1 cellular context compared by ENCODE assay signal in the genomic region with DNA sequence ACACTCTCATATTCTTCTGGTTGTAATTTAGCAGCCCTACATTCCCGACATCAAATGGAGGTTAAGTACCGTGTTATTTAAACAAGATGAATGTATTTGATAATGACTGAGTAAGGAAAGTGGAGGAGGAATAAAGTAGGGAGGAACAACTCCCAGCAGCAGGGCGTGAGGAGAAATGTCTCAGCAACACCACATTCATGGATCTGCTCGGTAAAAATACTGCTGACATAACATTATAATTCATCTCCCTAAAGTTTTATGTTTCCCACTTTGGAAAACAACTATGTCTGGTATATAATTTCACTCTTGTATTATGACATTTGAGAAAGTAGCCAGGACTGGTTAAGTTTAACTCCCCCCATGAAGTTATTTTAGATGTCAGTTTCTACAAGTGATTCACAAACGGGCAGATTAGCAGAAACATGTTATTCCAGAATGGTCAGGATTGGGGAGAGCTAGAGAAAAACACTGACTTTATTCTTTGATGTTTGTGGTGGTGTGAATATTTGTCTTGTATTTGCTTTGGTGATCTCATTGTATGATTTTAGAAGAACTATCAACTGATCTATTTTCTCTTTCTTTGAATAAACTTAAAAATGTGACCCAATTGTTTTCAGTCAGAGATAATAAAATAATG.
TF ChIP-seq lines count a peak whose summit lies in the region.

No MANE protein-coding gene starts in this region.

TF ChIP-seq in SK-N-SH, 30 proteins besides CTCF, POLR2A, EP300 and RAD21 (continued from another document):
- TF ChIP-seq, protein P1, sequence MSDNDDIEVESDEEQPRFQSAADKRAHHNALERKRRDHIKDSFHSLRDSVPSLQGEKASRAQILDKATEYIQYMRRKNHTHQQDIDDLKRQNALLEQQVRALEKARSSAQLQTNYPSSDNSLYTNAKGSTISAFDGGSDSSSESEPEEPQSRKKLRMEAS (IDR thresholded peaks at IDR 0.05; ENCODE audit: low read depth): no peak
- TF ChIP-seq, protein P2, sequence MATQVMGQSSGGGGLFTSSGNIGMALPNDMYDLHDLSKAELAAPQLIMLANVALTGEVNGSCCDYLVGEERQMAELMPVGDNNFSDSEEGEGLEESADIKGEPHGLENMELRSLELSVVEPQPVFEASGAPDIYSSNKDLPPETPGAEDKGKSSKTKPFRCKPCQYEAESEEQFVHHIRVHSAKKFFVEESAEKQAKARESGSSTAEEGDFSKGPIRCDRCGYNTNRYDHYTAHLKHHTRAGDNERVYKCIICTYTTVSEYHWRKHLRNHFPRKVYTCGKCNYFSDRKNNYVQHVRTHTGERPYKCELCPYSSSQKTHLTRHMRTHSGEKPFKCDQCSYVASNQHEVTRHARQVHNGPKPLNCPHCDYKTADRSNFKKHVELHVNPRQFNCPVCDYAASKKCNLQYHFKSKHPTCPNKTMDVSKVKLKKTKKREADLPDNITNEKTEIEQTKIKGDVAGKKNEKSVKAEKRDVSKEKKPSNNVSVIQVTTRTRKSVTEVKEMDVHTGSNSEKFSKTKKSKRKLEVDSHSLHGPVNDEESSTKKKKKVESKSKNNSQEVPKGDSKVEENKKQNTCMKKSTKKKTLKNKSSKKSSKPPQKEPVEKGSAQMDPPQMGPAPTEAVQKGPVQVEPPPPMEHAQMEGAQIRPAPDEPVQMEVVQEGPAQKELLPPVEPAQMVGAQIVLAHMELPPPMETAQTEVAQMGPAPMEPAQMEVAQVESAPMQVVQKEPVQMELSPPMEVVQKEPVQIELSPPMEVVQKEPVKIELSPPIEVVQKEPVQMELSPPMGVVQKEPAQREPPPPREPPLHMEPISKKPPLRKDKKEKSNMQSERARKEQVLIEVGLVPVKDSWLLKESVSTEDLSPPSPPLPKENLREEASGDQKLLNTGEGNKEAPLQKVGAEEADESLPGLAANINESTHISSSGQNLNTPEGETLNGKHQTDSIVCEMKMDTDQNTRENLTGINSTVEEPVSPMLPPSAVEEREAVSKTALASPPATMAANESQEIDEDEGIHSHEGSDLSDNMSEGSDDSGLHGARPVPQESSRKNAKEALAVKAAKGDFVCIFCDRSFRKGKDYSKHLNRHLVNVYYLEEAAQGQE (IDR thresholded peaks at IDR 0.05; ENCODE audit: low read depth, low read length): no peak
- no peak for TF ChIP-seq FOSL2 (IDR thresholded peaks at IDR 0.05; ENCODE audit: borderline replicate concordance, low read depth)
- TF ChIP-seq RFX5 (IDR thresholded peaks at IDR 0.05; ENCODE audit: low read length): no peak
- TF ChIP-seq SMC3 (IDR thresholded peaks at IDR 0.05; ENCODE audit: low read depth, low read length): no peak
- TF ChIP-seq JUND (IDR thresholded peaks at IDR 0.05): no peak
